In the genomic region with DNA sequence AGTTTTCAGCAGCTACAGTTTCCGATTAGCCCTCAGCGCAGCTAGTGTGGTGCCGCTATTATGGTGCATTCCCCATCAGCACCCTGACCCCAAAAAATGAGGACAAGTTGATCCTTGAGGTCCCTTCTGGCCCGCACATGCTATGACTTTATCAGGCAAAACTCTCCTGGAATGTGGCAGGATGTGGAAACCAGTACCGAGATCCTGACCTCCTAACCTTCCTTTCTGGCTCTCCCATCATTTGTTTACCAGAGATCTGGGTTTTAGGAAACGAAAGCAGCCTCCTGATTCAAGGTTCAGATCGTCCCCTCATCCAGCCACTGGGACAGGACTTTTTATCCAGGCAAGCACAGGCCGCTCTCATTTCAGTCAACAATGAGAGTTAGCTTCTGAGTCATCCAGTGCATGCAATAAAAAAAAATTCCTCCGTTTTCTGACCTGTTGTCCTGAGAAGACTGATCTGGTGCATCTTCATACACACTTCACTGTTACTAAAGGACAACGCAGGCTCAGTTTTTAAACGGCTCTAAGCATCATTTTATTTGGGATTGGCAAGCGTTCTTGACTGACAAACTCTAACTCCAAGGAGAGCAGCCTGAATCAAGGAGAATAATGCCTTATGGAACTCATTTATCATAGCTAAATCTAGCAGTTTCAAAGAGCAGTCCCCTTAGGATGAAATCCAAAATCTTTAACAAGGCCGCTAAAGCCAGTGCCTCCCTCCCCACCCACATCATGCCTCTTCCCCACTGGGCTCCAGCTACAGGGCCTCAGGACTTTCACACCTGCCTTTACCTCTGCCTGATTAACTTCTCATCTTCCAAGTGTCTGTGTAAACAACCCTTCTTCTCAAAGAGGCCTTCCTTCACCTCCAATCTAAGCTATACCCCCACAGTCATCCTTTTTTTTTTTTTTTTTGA, we compare ENCODE assay signal across 1 cellular context.
TF ChIP-seq lines count a peak whose summit lies in the region.

No MANE protein-coding gene starts in this region.

TF ChIP-seq in A549, 52 proteins besides CTCF, POLR2A, EP300 and RAD21 (continued from another document):
- TF ChIP-seq, protein P1, sequence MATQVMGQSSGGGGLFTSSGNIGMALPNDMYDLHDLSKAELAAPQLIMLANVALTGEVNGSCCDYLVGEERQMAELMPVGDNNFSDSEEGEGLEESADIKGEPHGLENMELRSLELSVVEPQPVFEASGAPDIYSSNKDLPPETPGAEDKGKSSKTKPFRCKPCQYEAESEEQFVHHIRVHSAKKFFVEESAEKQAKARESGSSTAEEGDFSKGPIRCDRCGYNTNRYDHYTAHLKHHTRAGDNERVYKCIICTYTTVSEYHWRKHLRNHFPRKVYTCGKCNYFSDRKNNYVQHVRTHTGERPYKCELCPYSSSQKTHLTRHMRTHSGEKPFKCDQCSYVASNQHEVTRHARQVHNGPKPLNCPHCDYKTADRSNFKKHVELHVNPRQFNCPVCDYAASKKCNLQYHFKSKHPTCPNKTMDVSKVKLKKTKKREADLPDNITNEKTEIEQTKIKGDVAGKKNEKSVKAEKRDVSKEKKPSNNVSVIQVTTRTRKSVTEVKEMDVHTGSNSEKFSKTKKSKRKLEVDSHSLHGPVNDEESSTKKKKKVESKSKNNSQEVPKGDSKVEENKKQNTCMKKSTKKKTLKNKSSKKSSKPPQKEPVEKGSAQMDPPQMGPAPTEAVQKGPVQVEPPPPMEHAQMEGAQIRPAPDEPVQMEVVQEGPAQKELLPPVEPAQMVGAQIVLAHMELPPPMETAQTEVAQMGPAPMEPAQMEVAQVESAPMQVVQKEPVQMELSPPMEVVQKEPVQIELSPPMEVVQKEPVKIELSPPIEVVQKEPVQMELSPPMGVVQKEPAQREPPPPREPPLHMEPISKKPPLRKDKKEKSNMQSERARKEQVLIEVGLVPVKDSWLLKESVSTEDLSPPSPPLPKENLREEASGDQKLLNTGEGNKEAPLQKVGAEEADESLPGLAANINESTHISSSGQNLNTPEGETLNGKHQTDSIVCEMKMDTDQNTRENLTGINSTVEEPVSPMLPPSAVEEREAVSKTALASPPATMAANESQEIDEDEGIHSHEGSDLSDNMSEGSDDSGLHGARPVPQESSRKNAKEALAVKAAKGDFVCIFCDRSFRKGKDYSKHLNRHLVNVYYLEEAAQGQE (IDR thresholded peaks at IDR 0.05), result no peak
- TF ChIP-seq FOSL2 (IDR thresholded peaks at IDR 0.05) (peak; percentile 53; the same call in 1 of the 2 replicates), FOSL2 (CRISPR knock-in tag; IDR thresholded peaks at IDR 0.05) (peak; percentile 86), HEYL (CRISPR knock-in tag; IDR thresholded peaks at IDR 0.05) (no peak), TFCP2L1 (CRISPR knock-in tag; IDR thresholded peaks at IDR 0.05) (no peak), RCOR1 (IDR thresholded peaks at IDR 0.05; ENCODE audit: low read depth, low read length) (no peak), SMC3 (IDR thresholded peaks at IDR 0.05) (no peak), RFX5 (IDR thresholded peaks at IDR 0.05) (no peak), MYC (IDR thresholded peaks at IDR 0.05; ENCODE audit: borderline replicate concordance, low read length) (no peak), JUN (IDR thresholded peaks at IDR 0.05) (peak in 1 of 2 experiments; percentile 53; a peak in 1 of 5 replicates), CEBPB (IDR thresholded peaks at IDR 0.05) (peak in 1 of 2 experiments; percentile 44; a peak in 1 of 4 replicates), MAFK (IDR thresholded peaks at IDR 0.05; ENCODE audit: partially characterized antibody) (no peak), GATA3 (IDR thresholded peaks at IDR 0.05; ENCODE audit: borderline replicate concordance) (peak; percentile 14; the same call in 1 of the 2 replicates), NFE2L2 (conservative IDR thresholded peaks at IDR 0.05; ENCODE audit: low read length) (no peak), ESRRA (IDR thresholded peaks at IDR 0.05; ENCODE audit: borderline replicate concordance, low read length) (no peak)
- TF ChIP-seq, protein P2, sequence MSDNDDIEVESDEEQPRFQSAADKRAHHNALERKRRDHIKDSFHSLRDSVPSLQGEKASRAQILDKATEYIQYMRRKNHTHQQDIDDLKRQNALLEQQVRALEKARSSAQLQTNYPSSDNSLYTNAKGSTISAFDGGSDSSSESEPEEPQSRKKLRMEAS (IDR thresholded peaks at IDR 0.05), result peak; percentile 59; the same call in 1 of the 2 replicates
- TF ChIP-seq, protein P3, sequence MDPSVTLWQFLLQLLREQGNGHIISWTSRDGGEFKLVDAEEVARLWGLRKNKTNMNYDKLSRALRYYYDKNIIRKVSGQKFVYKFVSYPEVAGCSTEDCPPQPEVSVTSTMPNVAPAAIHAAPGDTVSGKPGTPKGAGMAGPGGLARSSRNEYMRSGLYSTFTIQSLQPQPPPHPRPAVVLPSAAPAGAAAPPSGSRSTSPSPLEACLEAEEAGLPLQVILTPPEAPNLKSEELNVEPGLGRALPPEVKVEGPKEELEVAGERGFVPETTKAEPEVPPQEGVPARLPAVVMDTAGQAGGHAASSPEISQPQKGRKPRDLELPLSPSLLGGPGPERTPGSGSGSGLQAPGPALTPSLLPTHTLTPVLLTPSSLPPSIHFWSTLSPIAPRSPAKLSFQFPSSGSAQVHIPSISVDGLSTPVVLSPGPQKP (IDR thresholded peaks at IDR 0.05; ENCODE audit: low read depth, low read length), result no peak
